ENCODE assay signal across 25 cellular contexts in genomic region chr20:58697867-58698703, GRCh38. TPM values are rescaled to one million over a fixed set of nuclear protein-coding genes. Genes with fewer than 3 reads are reported as not detected.
DNase-seq lines count a peak whose midpoint lies in the region; ATAC-seq and TF ChIP-seq lines count a peak whose summit lies in the region.
"Had no signal": no experiment of that assay in that cellular context is flagged by ENCODE, and none has a peak within 500 bp of the region (broad histone marks: within the 10 kb centered on the region; RNA-seq: fewer than 3 reads in every experiment).

No MANE protein-coding gene starts in this region.

- H3K27ac Mint-ChIP-seq in activated T-helper 1 cell treated with anti-CD3 and anti-CD28 coated beads, Interleukin-12 subunit alpha, Interleukin-12 subunit beta, Interleukin-2, Interleukin-4 antibody, amounts not matched to agents 30 ng/mL and 10 ng/mL and 1 ng/mL, durations not matched to agents 14 hours and 24 hours and 36 hours: peak overlapping the region; percentile 22
- H3K27ac Mint-ChIP-seq in type B pancreatic cell: peak overlapping the region; percentile 31
- H3K27ac Mint-ChIP-seq: activated CD4-positive, alpha-beta memory T cell treated with anti-CD3 and anti-CD28 coated beads, Interleukin-2, amount 10 ng/mL, durations not matched to agents 7 days and 5 days; IgD-negative memory B cell had no signal

- no peak overlapping the region for H3K4me3 ChIP-seq in PC-3 (ENCODE audit: low read length)
- H3K4me3 ChIP-seq: GM23248, vagina had no signal

- no peaks in the 10 kb centered on the region for H3K27me3 ChIP-seq in PC-3 (ENCODE audit: low read length)
- H3K27me3 ChIP-seq: vagina had no signal

- H3K4me1 Mint-ChIP-seq in activated T-helper 1 cell treated with anti-CD3 and anti-CD28 coated beads, Interleukin-12 subunit alpha, Interleukin-12 subunit beta, Interleukin-2, Interleukin-4 antibody, amounts not matched to agents 30 ng/mL and 10 ng/mL and 1 ng/mL, durations not matched to agents 14 hours and 24 hours and 36 hours (ENCODE audit: low read depth): no peaks in the 10 kb centered on the region
- no peaks in the 10 kb centered on the region for H3K4me1 Mint-ChIP-seq in type B pancreatic cell (ENCODE audit: unreplicated experiment)

- H3K36me3 ChIP-seq in PC-3 (ENCODE audit: low read depth, low read length): peaks cover 18% of the 10 kb centered on the region

- H2AFZ ChIP-seq in PC-3 (ENCODE audit: low read length): no peak overlapping the region
- H2AFZ ChIP-seq: GM23248 had no signal

- peaks cover 17% of the 10 kb centered on the region for H3K4me1 ChIP-seq in PC-3 (ENCODE audit: insufficient read depth, low read length)

- no peak overlapping the region for H3K4me2 ChIP-seq in PC-3 (ENCODE audit: low read length)

- no peak overlapping the region for H3K4me3 Mint-ChIP-seq in activated T-helper 1 cell treated with anti-CD3 and anti-CD28 coated beads, Interleukin-12 subunit alpha, Interleukin-12 subunit beta, Interleukin-2, Interleukin-4 antibody, amounts not matched to agents 30 ng/mL and 10 ng/mL and 1 ng/mL, durations not matched to agents 14 hours and 24 hours and 36 hours
- no peak overlapping the region for H3K4me3 Mint-ChIP-seq in type B pancreatic cell
- H3K4me3 Mint-ChIP-seq: activated CD4-positive, alpha-beta memory T cell treated with anti-CD3 and anti-CD28 coated beads, Interleukin-2, amount 10 ng/mL, durations not matched to agents 7 days and 5 days; central memory CD8-positive, alpha-beta T cell; IgD-negative memory B cell had no signal

- no peaks in the 10 kb centered on the region for H3K9me2 ChIP-seq in PC-3 (replicated peaks; ENCODE audit: low read length)

- DNase-seq in Right ventricle myocardium superior (peak; percentile 24), left ventricle myocardium superior (no peak), mesenteric fat pad (ENCODE audit: low spot score) (peak; percentile 78), type B pancreatic cell (ENCODE audit: extremely low spot score, unreplicated experiment) (no peak), PC-3 (no peak), NCI-H2081 treated with DMSO at 0.1 percent for 48 hours (lab: John Stamatoyannopoulos, UW) (no peak)
- DNase-seq in activated T-helper 1 cell treated with anti-CD3 and anti-CD28 coated beads, Interleukin-12 subunit alpha, Interleukin-12 subunit beta, Interleukin-2, Interleukin-4 antibody, amounts not matched to agents 30 ng/mL and 10 ng/mL and 1 ng/mL, durations not matched to agents 14 hours and 24 hours and 36 hours (ENCODE audit: low spot score): no peak
- DNase-seq: activated CD4-positive, alpha-beta memory T cell treated with anti-CD3 and anti-CD28 coated beads, Interleukin-2, amount 10 ng/mL, durations not matched to agents 7 days and 5 days; activated naive CD4-positive, alpha-beta T cell treated with anti-CD3 and anti-CD28 coated beads, Interleukin-2, amount 50 U/mL, for 16 hours; effector CD4-positive, alpha-beta T cell; GM23248; mammary epithelial cell; NCI-H1105 treated with DMSO at 0.1 percent for 48 hours; NCI-H2107; NCI-H524 treated with DMSO at 0.1 percent for 48 hours; nucleus accumbens; stimulated activated CD8-positive, alpha-beta memory T cell treated with anti-CD3 and anti-CD28 coated beads, Interleukin-4, amount 100 ng/mL, for 48 hours had no signal

- no peaks in the 10 kb centered on the region for H3K27me3 Mint-ChIP-seq in activated T-helper 1 cell treated with anti-CD3 and anti-CD28 coated beads, Interleukin-12 subunit alpha, Interleukin-12 subunit beta, Interleukin-2, Interleukin-4 antibody, amounts not matched to agents 30 ng/mL and 10 ng/mL and 1 ng/mL, durations not matched to agents 14 hours and 24 hours and 36 hours (ENCODE audit: insufficient read depth)
- H3K27me3 Mint-ChIP-seq in type B pancreatic cell: no peaks in the 10 kb centered on the region
- H3K27me3 Mint-ChIP-seq: activated CD4-positive, alpha-beta memory T cell treated with anti-CD3 and anti-CD28 coated beads, Interleukin-2, amount 10 ng/mL, durations not matched to agents 7 days and 5 days; central memory CD8-positive, alpha-beta T cell had no signal

- H3K9ac ChIP-seq in PC-3 (ENCODE audit: low read length): no peak overlapping the region
- H3K9ac ChIP-seq: GM23248 had no signal

- POLR2A ChIA-PET in PC-3 (lab: Charles Lee; ENCODE audit: unreplicated experiment): no interaction called here

- H3K9me3 Mint-ChIP-seq in activated T-helper 1 cell treated with anti-CD3 and anti-CD28 coated beads, Interleukin-12 subunit alpha, Interleukin-12 subunit beta, Interleukin-2, Interleukin-4 antibody, amounts not matched to agents 30 ng/mL and 10 ng/mL and 1 ng/mL, durations not matched to agents 14 hours and 24 hours and 36 hours: no peaks in the 10 kb centered on the region
- H3K9me3 Mint-ChIP-seq in type B pancreatic cell: no peaks in the 10 kb centered on the region
- H3K9me3 Mint-ChIP-seq: activated CD4-positive, alpha-beta memory T cell treated with anti-CD3 and anti-CD28 coated beads, Interleukin-2, amount 10 ng/mL, durations not matched to agents 7 days and 5 days; central memory CD8-positive, alpha-beta T cell; IgD-negative memory B cell had no signal

- H3K9me3 ChIP-seq in PC-3 (ENCODE audit: low read length): no peaks in the 10 kb centered on the region
- H3K9me3 ChIP-seq: vagina had no signal

- ATAC-seq in Right ventricle myocardium superior (ENCODE audit: poor library complexity): no peak
- no peak for ATAC-seq in left ventricle myocardium superior
- ATAC-seq in PC-3: no peak
- ATAC-seq in HG02938 (IDR thresholded peaks at IDR 0.05; ENCODE audit: unreplicated experiment): no peak
- ATAC-seq: esophagus mucosa had no signal

- intact Hi-C loops in Right ventricle myocardium superior (cut with DNase I): no loop called here
- intact Hi-C loops in left ventricle myocardium superior (cut with micrococcal nuclease): no loop called here
- intact Hi-C loops in activated T-helper 1 cell treated with anti-CD3 and anti-CD28 coated beads, Interleukin-12 subunit alpha, Interleukin-12 subunit beta, Interleukin-2, Interleukin-4 antibody, amounts not matched to agents 30 ng/mL and 10 ng/mL and 1 ng/mL, durations not matched to agents 14 hours and 24 hours and 36 hours (cut with micrococcal nuclease): no loop called here
- intact Hi-C loops in PC-3 (cut with micrococcal nuclease): no loop called here

- TF ChIP-seq CTCF in type B pancreatic cell (conservative IDR thresholded peaks at IDR 0.05) (no peak), PC-3 (conservative IDR thresholded peaks at IDR 0.05; ENCODE audit: low read depth, low read length) (no peak)

- H4K20me1 ChIP-seq in PC-3 (ENCODE audit: low read length): no peaks in the 10 kb centered on the region

- H3K27ac ChIP-seq in PC-3 (ENCODE audit: low read length): no peak overlapping the region
- H3K27ac ChIP-seq: C4-2B, GM23248, HL-60, vagina, WERI-Rb-1 had no signal

- BruUV-seq in PC-3 (replicated peaks; lab: Mats Ljungman, UMichigan): no TSS peak

- CTCF ChIA-PET in PC-3 (lab: Charles Lee): no interaction called here

- peaks cover 12% of the 10 kb centered on the region for H3K36me3 Mint-ChIP-seq in activated T-helper 1 cell treated with anti-CD3 and anti-CD28 coated beads, Interleukin-12 subunit alpha, Interleukin-12 subunit beta, Interleukin-2, Interleukin-4 antibody, amounts not matched to agents 30 ng/mL and 10 ng/mL and 1 ng/mL, durations not matched to agents 14 hours and 24 hours and 36 hours (ENCODE audit: low read depth)
- H3K36me3 Mint-ChIP-seq in type B pancreatic cell: peaks cover 18% of the 10 kb centered on the region

- H3F3A ChIP-seq in PC-3 (ENCODE audit: low read length, unreplicated experiment): no peaks in the 10 kb centered on the region

- H3K79me2 ChIP-seq in PC-3 (ENCODE audit: low read length): peaks cover 17% of the 10 kb centered on the region

RNA-seq across cellular contexts. Expression of gene NPEPL1, which starts 5.5 kb away (rescaled TPM):
- 24.4 TPM for total RNA-seq in Right ventricle myocardium superior
- total RNA-seq in left ventricle myocardium superior: 26.4 TPM
- 20.6 and 22.9 TPM in 2 replicates for total RNA-seq in activated T-helper 1 cell treated with anti-CD3 and anti-CD28 coated beads, Interleukin-12 subunit alpha, Interleukin-12 subunit beta, Interleukin-2, Interleukin-4 antibody, amounts not matched to agents 30 ng/mL and 10 ng/mL and 1 ng/mL, durations not matched to agents 14 hours and 24 hours and 36 hours
- total RNA-seq in mesenteric fat pad: 42.3 TPM
- 21.1 and 25.0 TPM in 2 replicates for total RNA-seq in type B pancreatic cell (ENCODE audit: low replicate concordance)
- total RNA-seq in PC-3 (2014; rRNA removed): 49.7 and 53.1 TPM in 2 replicates

RNA-seq across cellular contexts. Expression of gene STX16, which starts 47.0 kb away (rescaled TPM):
- total RNA-seq in Right ventricle myocardium superior (21.8 TPM), left ventricle myocardium superior (24.8 TPM), mesenteric fat pad (44.9 TPM), type B pancreatic cell (ENCODE audit: low replicate concordance) (60.4 and 62.8 TPM in 2 replicates), PC-3 (2014; rRNA removed) (44.2 and 47.1 TPM in 2 replicates)
- 99.9 and 102 TPM in 2 replicates for total RNA-seq in activated T-helper 1 cell treated with anti-CD3 and anti-CD28 coated beads, Interleukin-12 subunit alpha, Interleukin-12 subunit beta, Interleukin-2, Interleukin-4 antibody, amounts not matched to agents 30 ng/mL and 10 ng/mL and 1 ng/mL, durations not matched to agents 14 hours and 24 hours and 36 hours

Comparison
In these comparisons a context has a peak if more than half of its experiments do, and no peak if none do; other contexts are left out.
1. DNase-seq: peak in Right ventricle myocardium superior (single experiment) and mesenteric fat pad (single experiment); none in left ventricle myocardium superior (single experiment), activated T-helper 1 cell treated with anti-CD3 and anti-CD28 coated beads, Interleukin-12 subunit alpha, Interleukin-12 subunit beta, Interleukin-2, Interleukin-4 antibody, amounts not matched to agents 30 ng/mL and 10 ng/mL and 1 ng/mL, durations not matched to agents 14 hours and 24 hours and 36 hours (single experiment), type B pancreatic cell (single experiment), PC-3 (single experiment) and NCI-H2081 treated with DMSO at 0.1 percent for 48 hours (single experiment).